In genomic region chr9:129007035-129007765, GRCh38 we compare ENCODE assay signal across 10 cellular contexts. TPM values are rescaled to one million over a fixed set of nuclear protein-coding genes. Genes with fewer than 3 reads are reported as not detected.
DNase-seq lines count a peak whose midpoint lies in the region; ATAC-seq and TF ChIP-seq lines count a peak whose summit lies in the region.
"Had no signal": no experiment of that assay in that cellular context is flagged by ENCODE, and none has a peak within 500 bp of the region (broad histone marks: within the 10 kb centered on the region; RNA-seq: fewer than 3 reads in every experiment).

No MANE protein-coding gene starts in this region.

- H3K4me1 Mint-ChIP-seq in T-helper 2 cell treated with Interferon-gamma antibody and Interleukin-4, amounts not matched to agents 5 μg/mL and 100 μg/mL, for 36 hours (ENCODE audit: low read depth): no peaks in the 10 kb centered on the region

- H3K4me1 ChIP-seq in BE2C: peaks cover 21% of the 10 kb centered on the region
- H3K4me1 ChIP-seq in NT2/D1 (ENCODE audit: insufficient read depth, insufficient read length): peaks cover 32% of the 10 kb centered on the region
- H3K4me1 ChIP-seq in esophagus squamous epithelium: peaks cover 0 to 23% (median 5%) of the 10 kb centered on the region in 3 donors
- peaks cover 10% of the 10 kb centered on the region for H3K4me1 ChIP-seq in ovary (ENCODE audit: insufficient read depth)

- peaks cover 38% of the 10 kb centered on the region for H3K36me3 Mint-ChIP-seq in T-helper 2 cell treated with Interferon-gamma antibody and Interleukin-4, amounts not matched to agents 5 μg/mL and 100 μg/mL, for 36 hours (ENCODE audit: low read depth)

- H3K4me3 ChIP-seq in BE2C (ENCODE audit: low read depth, low read length): no peak overlapping the region
- no peak overlapping the region for H3K4me3 ChIP-seq in NT2/D1 (ENCODE audit: insufficient read length, low read depth)
- H3K4me3 ChIP-seq in esophagus squamous epithelium: no peak overlapping the region
- no peak overlapping the region for H3K4me3 ChIP-seq in ovary
- H3K4me3 ChIP-seq: BLaER1 treated with 17β-estradiol and CSF1 and Interleukin-3, amounts not matched to agents 10 nM and 100 nM had no signal

- ATAC-seq in HG03095 (IDR thresholded peaks at IDR 0.05; ENCODE audit: unreplicated experiment): no peak

- no peak overlapping the region for H3K27ac Mint-ChIP-seq in T-helper 2 cell treated with Interferon-gamma antibody and Interleukin-4, amounts not matched to agents 5 μg/mL and 100 μg/mL, for 36 hours

- peak; percentile 79 for DNase-seq in BE2C
- no peak for DNase-seq in NT2/D1 (ENCODE audit: low read depth, low spot score)
- no peak for DNase-seq in esophagus squamous epithelium (lab: John Stamatoyannopoulos, UW)
- peak; percentile 55 to 74 (median 63) for DNase-seq in ovary
- no peak for DNase-seq in NCI-H510A treated with DMSO at 0.1 percent for 48 hours (lab: John Stamatoyannopoulos, UW)
- DNase-seq in T-helper 2 cell treated with Interferon-gamma antibody and Interleukin-4, amounts not matched to agents 5 μg/mL and 100 μg/mL, for 36 hours (ENCODE audit: low spot score): no peak
- DNase-seq in RKO (ENCODE audit: low spot score): no peak

- intact Hi-C loops in esophagus squamous epithelium (cut with DNase I): no loop called here
- intact Hi-C loops in ovary (cut with DNase I): no loop called here

- TF ChIP-seq POLR2A in esophagus squamous epithelium (IDR thresholded peaks at IDR 0.05): no peak
- TF ChIP-seq POLR2A in ovary (IDR thresholded peaks at IDR 0.05): no peak

- no peak for TF ChIP-seq CTCF in BE2C (IDR thresholded peaks at IDR 0.05; ENCODE audit: low read depth, low read length)
- TF ChIP-seq CTCF in esophagus squamous epithelium (IDR thresholded peaks at IDR 0.05): no peak
- no peak for TF ChIP-seq CTCF in ovary (IDR thresholded peaks at IDR 0.05)

- no peaks in the 10 kb centered on the region for H3K27me3 Mint-ChIP-seq in T-helper 2 cell treated with Interferon-gamma antibody and Interleukin-4, amounts not matched to agents 5 μg/mL and 100 μg/mL, for 36 hours (ENCODE audit: low read depth)

- H3K36me3 ChIP-seq in BE2C (peaks cover 62% of the 10 kb centered on the region), NT2/D1 (ENCODE audit: insufficient read depth, insufficient read length, low read length) (peaks cover 86% of the 10 kb centered on the region), esophagus squamous epithelium (peaks cover 30 to 100% (median 65%) of the 10 kb centered on the region in 3 donors), ovary (no peaks in the 10 kb centered on the region)

- H3K9me3 ChIP-seq in BE2C (no peaks in the 10 kb centered on the region), NT2/D1 (ENCODE audit: insufficient read depth, low read length) (no peaks in the 10 kb centered on the region), esophagus squamous epithelium (no peaks in the 10 kb centered on the region), ovary (no peaks in the 10 kb centered on the region)
- H3K9me3 ChIP-seq: BLaER1 treated with 17β-estradiol and CSF1 and Interleukin-3, amounts not matched to agents 10 nM and 100 nM had no signal

- H3K27me3 ChIP-seq in BE2C (no peaks in the 10 kb centered on the region), NT2/D1 (ENCODE audit: insufficient read depth, insufficient read length) (no peaks in the 10 kb centered on the region), esophagus squamous epithelium (no peaks in the 10 kb centered on the region), ovary (no peaks in the 10 kb centered on the region)
- H3K27me3 ChIP-seq: BLaER1 treated with 17β-estradiol and CSF1 and Interleukin-3, amounts not matched to agents 10 nM and 100 nM had no signal

- 53 to 74% methylated on average over 5 to 7 of the region's 14 CpGs for WGBS in esophagus squamous epithelium, 2 donors
- 37 to 47% (median 44%) methylated on average over 13 to 14 of the region's 14 CpGs for WGBS in ovary, 3 donors

- TF ChIP-seq EP300 in ovary (IDR thresholded peaks at IDR 0.05): no peak

- peak overlapping the region in 3 of 4 donors; percentile 53 to 54 (median 54) for H3K27ac ChIP-seq in esophagus squamous epithelium
- H3K27ac ChIP-seq in ovary: peak overlapping the region; percentile 17 to 55

- no peak overlapping the region for H3K4me3 Mint-ChIP-seq in T-helper 2 cell treated with Interferon-gamma antibody and Interleukin-4, amounts not matched to agents 5 μg/mL and 100 μg/mL, for 36 hours
- H3K4me3 Mint-ChIP-seq: activated T-cell treated with anti-CD3 and anti-CD28 coated beads, Interleukin-2, amount 50 U/mL, for 4 hours had no signal

- H3K9me3 Mint-ChIP-seq in T-helper 2 cell treated with Interferon-gamma antibody and Interleukin-4, amounts not matched to agents 5 μg/mL and 100 μg/mL, for 36 hours: no peaks in the 10 kb centered on the region
- H3K9me3 Mint-ChIP-seq: activated T-cell treated with anti-CD3 and anti-CD28 coated beads, Interleukin-2, amount 50 U/mL, for 4 hours had no signal

- peak overlapping the region; percentile 44 for H3K9ac ChIP-seq in NT2/D1 (ENCODE audit: insufficient read length, low read depth)

RNA-seq across cellular contexts. Expression of gene SH3GLB2, which starts 20.9 kb away (rescaled TPM):
- polyA plus RNA-seq in BE2C (2012; ENCODE audit: insufficient read depth, insufficient read length, low read depth): 114 TPM
- total RNA-seq in esophagus squamous epithelium (100 to 1,000 TPM in 2 of 4 donors, 10 to 100 TPM in 2; 70.3 to 169 (median 113) TPM), ovary (100 to 1,000 TPM in 2 of 7 donors, 10 to 100 TPM in 5; 57.8 to 105 (median 88.8) TPM)
- polyA plus RNA-seq in ovary: 100 to 1,000 TPM in 1 of 2 donors, 10 to 100 TPM in 1; 11.8 to 112 TPM

RNA-seq across cellular contexts. Expression of gene MIGA2, which starts 29.2 kb away (rescaled TPM):
- 71.4 TPM for polyA plus RNA-seq in BE2C (2012; ENCODE audit: insufficient read depth, insufficient read length, low read depth)
- total RNA-seq in esophagus squamous epithelium (10 to 100 TPM; 27.5 to 49.3 (median 29.8) TPM), ovary (10 to 100 TPM; 18.7 to 36.5 (median 25.5) TPM)
- polyA plus RNA-seq in ovary: 10 to 100 TPM in 1 of 2 donors, 1 to 10 TPM in 1; 2.5 to 21.7 TPM

RNA-seq across cellular contexts. Expression of gene NUP188, which starts 59.7 kb away (rescaled TPM):
- polyA plus RNA-seq in BE2C (2012; ENCODE audit: insufficient read depth, insufficient read length, low read depth): 42.1 TPM
- total RNA-seq in esophagus squamous epithelium (10 to 100 TPM; 61.0 to 78.6 (median 67.1) TPM), ovary (10 to 100 TPM; 12.5 to 43.8 (median 30.7) TPM)
- 10 to 100 TPM; 10.6 to 25.1 TPM for polyA plus RNA-seq in ovary

RNA-seq across cellular contexts. Expression of gene DOLK, which starts 59.8 kb away (rescaled TPM):
- polyA plus RNA-seq in BE2C (2012; ENCODE audit: insufficient read depth, insufficient read length, low read depth): 48.8 TPM
- total RNA-seq in esophagus squamous epithelium (10 to 100 TPM; 12.8 to 21.2 (median 16.2) TPM), ovary (10 to 100 TPM in 5 of 7 donors, 1 to 10 TPM in 2; 6.1 to 14.9 (median 12.6) TPM)
- polyA plus RNA-seq in ovary: 10 to 100 TPM in 1 of 2 donors, 1 to 10 TPM in 1; 9.5 to 12.0 TPM

Comparison
In these comparisons a context has a peak if more than half of its experiments do, and no peak if none do; other contexts are left out.
1. DNase-seq: peak in BE2C (single experiment) and ovary (5 of 5); none in NT2/D1 (single experiment), esophagus squamous epithelium (single experiment), NCI-H510A treated with DMSO at 0.1 percent for 48 hours (single experiment), T-helper 2 cell treated with Interferon-gamma antibody and Interleukin-4, amounts not matched to agents 5 μg/mL and 100 μg/mL, for 36 hours (single experiment) and RKO (single experiment).